Comparison of ENCODE assay signal across 11 cellular contexts in genomic region chr12:14399871-14400270, GRCh38. TPM values are rescaled to one million over a fixed set of nuclear protein-coding genes. Genes with fewer than 3 reads are reported as not detected.
DNase-seq lines count a peak whose midpoint lies in the region; ATAC-seq, FAIRE-seq and TF ChIP-seq lines count a peak whose summit lies in the region.
"Had no signal": no experiment of that assay in that cellular context is flagged by ENCODE, and none has a peak within 500 bp of the region (broad histone marks: within the 10 kb centered on the region; RNA-seq: fewer than 3 reads in every experiment).

No MANE protein-coding gene starts in this region.

- peaks cover 81% of the 10 kb centered on the region for H3K36me3 Mint-ChIP-seq in activated T-helper 17 cell treated with anti-CD3 and anti-CD28 coated beads, Interleukin-2, amount 50 U/mL, for 72 hours (ENCODE audit: low read depth)

- H3K4me1 ChIP-seq in A673 (ENCODE audit: insufficient read depth, low read length, poor library complexity, severe bottlenecking), result peaks cover 48% of the 10 kb centered on the region

- ATAC-seq in activated T-helper 17 cell treated with anti-CD3 and anti-CD28 coated beads, Interleukin-2, amount 50 U/mL, for 72 hours (replicated peaks), result peak; percentile 66
- ATAC-seq in GM21515 (IDR thresholded peaks at IDR 0.05; ENCODE audit: unreplicated experiment), result no peak
- no peak for ATAC-seq in HG03457 (IDR thresholded peaks at IDR 0.05; ENCODE audit: unreplicated experiment)
- ATAC-seq: gastrocnemius medialis had no signal

- H3K36me3 ChIP-seq in A673 (ENCODE audit: insufficient read depth, low read length, poor library complexity, severe bottlenecking), result peaks cover 24% of the 10 kb centered on the region
- H3K36me3 ChIP-seq: gastrocnemius medialis, thyroid gland had no signal

- H3K9me3 Mint-ChIP-seq in activated T-helper 17 cell treated with anti-CD3 and anti-CD28 coated beads, Interleukin-2, amount 50 U/mL, for 72 hours, result peaks cover 3% of the 10 kb centered on the region

- DNase-seq in AG20443 (ENCODE audit: low spot score) (peak; percentile 8), H54 (ENCODE audit: insufficient read length, low spot score) (no peak), kidney tubule cell (ENCODE audit: low spot score) (peak; percentile 72), cortex of kidney (lab: John Stamatoyannopoulos, UW) (no peak), A673 (ENCODE audit: low spot score) (no peak)
- DNase-seq: gastrocnemius medialis; stimulated activated CD4-positive, alpha-beta T cell treated with anti-CD3 and anti-CD28 coated beads, Interleukin-2, amount 100 ng/mL, for 24 hours; thyroid gland had no signal

- no peaks in the 10 kb centered on the region for H3K27me3 Mint-ChIP-seq in activated T-helper 17 cell treated with anti-CD3 and anti-CD28 coated beads, Interleukin-2, amount 50 U/mL, for 72 hours

- peaks cover 23% of the 10 kb centered on the region for H3K9me3 ChIP-seq in A673 (ENCODE audit: low read depth, low read length, poor library complexity, severe bottlenecking)
- H3K9me3 ChIP-seq: gastrocnemius medialis, thyroid gland had no signal

- intact Hi-C loops in A673 (cut with micrococcal nuclease; ENCODE audit: unreplicated experiment), result no loop called here

- TF ChIP-seq CTCF in A673 (conservative IDR thresholded peaks at IDR 0.05; ENCODE audit: low read depth, low read length), result no peak

- peak overlapping the region; percentile 99 for H3K4me3 Mint-ChIP-seq in activated T-helper 17 cell treated with anti-CD3 and anti-CD28 coated beads, Interleukin-2, amount 50 U/mL, for 72 hours

- peaks cover 57% of the 10 kb centered on the region for H3K4me1 Mint-ChIP-seq in activated T-helper 17 cell treated with anti-CD3 and anti-CD28 coated beads, Interleukin-2, amount 50 U/mL, for 72 hours

- peak; percentile 99 for FAIRE-seq in H54 (lab: Jason Lieb, UNC)

- CTCF ChIA-PET in A673 (lab: Charles Lee), result no interaction called here

- no peaks in the 10 kb centered on the region for H3K27me3 ChIP-seq in A673 (replicated peaks; ENCODE audit: insufficient read depth, low read depth, low read length, poor library complexity)
- H3K27me3 ChIP-seq: gastrocnemius medialis, thyroid gland had no signal

- H3K27ac Mint-ChIP-seq in activated T-helper 17 cell treated with anti-CD3 and anti-CD28 coated beads, Interleukin-2, amount 50 U/mL, for 72 hours, result peak overlapping the region; percentile 90

- no TSS peak for BruUV-seq in A673 (replicated peaks; lab: Mats Ljungman, UMichigan)

- H3K27ac ChIP-seq in A673 (ENCODE audit: low read depth, low read length, poor library complexity, severe bottlenecking), result no peak overlapping the region
- H3K27ac ChIP-seq: gastrocnemius medialis, thyroid gland had no signal

- no peak overlapping the region for H3K4me3 ChIP-seq in A673 (ENCODE audit: low read depth, low read length, poor library complexity, severe bottlenecking)
- H3K4me3 ChIP-seq: gastrocnemius medialis, thyroid gland had no signal

- POLR2A ChIA-PET in A673 (lab: Charles Lee; ENCODE audit: low non-redundant PET), result no interaction called here

- TF ChIP-seq POLR2A in H54 (IDR thresholded peaks at IDR 0.05; ENCODE audit: low read depth, low read length), result no peak

RNA-seq across cellular contexts. Expression of gene ATF7IP, which starts 34.4 kb away (rescaled TPM):
- 100 to 1,000 TPM in 1 of 2 donors, 10 to 100 TPM in 1; 72.8 to 122 TPM for total RNA-seq in activated T-helper 17 cell treated with anti-CD3 and anti-CD28 coated beads, Interleukin-2, amount 50 U/mL, for 72 hours
- total RNA-seq in A673 (2021), result 98.3 and 100 TPM in 2 replicates

Comparison
In these comparisons a context has a peak if more than half of its experiments do, and no peak if none do; other contexts are left out.
1. DNase-seq: peak in AG20443 (single experiment) and kidney tubule cell (single experiment); none in H54 (single experiment), cortex of kidney (single experiment) and A673 (single experiment).